Comparison of ENCODE assay signal across 1 cellular context in genomic region chr12:32680787-32681186, GRCh38.
TF ChIP-seq lines count a peak whose summit lies in the region.

No MANE protein-coding gene starts in this region.

TF ChIP-seq in K562, 482 proteins besides CTCF, POLR2A, EP300 and RAD21 (continued from another document):
- TF ChIP-seq E2F1 (CRISPR knock-in tag; IDR thresholded peaks at IDR 0.05): no peak
- no peak for TF ChIP-seq ZBTB34 (CRISPR knock-in tag; IDR thresholded peaks at IDR 0.05)
- TF ChIP-seq CLOCK (CRISPR knock-in tag; IDR thresholded peaks at IDR 0.05; ENCODE audit: borderline replicate concordance): no peak
- TF ChIP-seq EHMT2 (IDR thresholded peaks at IDR 0.05): no peak
- TF ChIP-seq NCOA6 (IDR thresholded peaks at IDR 0.05): no peak
- no peak for TF ChIP-seq KLF6 (CRISPR knock-in tag; IDR thresholded peaks at IDR 0.05; ENCODE audit: borderline replicate concordance)
- 0 out of 2 replicates have a peak, but pooled peaks have one; percentile 34 for TF ChIP-seq MAFG (tag; conservative IDR thresholded peaks at IDR 0.05)
- TF ChIP-seq CREB5 (CRISPR knock-in tag; IDR thresholded peaks at IDR 0.05): no peak
- TF ChIP-seq ZKSCAN1 (IDR thresholded peaks at IDR 0.05; ENCODE audit: low read depth, low read length): no peak
